ENCODE assay signal across 29 cellular contexts in the genomic region with DNA sequence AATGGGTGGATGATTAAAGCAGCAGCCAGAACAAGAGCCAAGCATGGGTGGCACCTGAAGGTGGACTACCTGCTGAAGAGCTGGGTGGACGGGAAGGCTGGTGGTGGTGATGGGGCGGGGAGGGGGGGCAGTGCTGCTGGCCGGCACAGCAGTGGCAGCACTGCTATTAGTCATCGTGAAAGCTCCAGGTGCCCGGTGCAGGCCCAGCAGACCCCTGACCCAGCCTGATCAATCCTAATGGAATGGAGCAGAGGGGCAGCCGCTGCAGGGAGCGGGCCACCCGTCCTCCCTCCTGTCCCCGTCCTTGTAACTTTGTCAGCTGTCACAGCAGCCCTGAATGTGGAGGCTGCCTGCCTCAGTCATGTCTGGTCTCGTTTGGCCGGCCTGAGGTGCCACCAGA.
"Had no signal": no experiment of that assay in that cellular context is flagged by ENCODE, and none has a peak within 500 bp of the region (broad histone marks: within the 10 kb centered on the region; RNA-seq: fewer than 3 reads in every experiment).

No MANE protein-coding gene starts in this region.

- H3K4me2 ChIP-seq: PC-9, SK-N-SH had no signal

- H3K27ac ChIP-seq: PC-9, RWPE1, SJSA1 had no signal

- H3K4me3 ChIP-seq: K562, PC-9, SJSA1 had no signal

- H2AFZ ChIP-seq: PC-9 had no signal

- H3K36me3 ChIP-seq: SJSA1 had no signal

- ATAC-seq: K562, Panc1 had no signal

- H3K9me3 ChIP-seq: SJSA1, SK-N-SH had no signal

- DNase-seq: Kasumi-1, KG1, MM.1S, MV-4-11, NCI-H1092, NCI-H1105, NCI-H1417 treated with DMSO at 0.1 percent for 48 hours, NCI-H146, NCI-H1694, NCI-H187, NCI-H1930, NCI-H2081 treated with DMSO at 0.1 percent for 48 hours, NCI-H2107, NCI-H2171, NCI-H226, NCI-H446 treated with DMSO at 0.1 percent for 48 hours, NCI-H524, NCI-H526, NCI-H748 treated with DMSO at 0.1 percent for 48 hours, NCI-H82, PC-9, Right ventricle myocardium superior, SHP77 treated with DMSO at 0.1 percent for 48 hours, SK-N-SH, SW 1271 had no signal
